In the genomic region with DNA sequence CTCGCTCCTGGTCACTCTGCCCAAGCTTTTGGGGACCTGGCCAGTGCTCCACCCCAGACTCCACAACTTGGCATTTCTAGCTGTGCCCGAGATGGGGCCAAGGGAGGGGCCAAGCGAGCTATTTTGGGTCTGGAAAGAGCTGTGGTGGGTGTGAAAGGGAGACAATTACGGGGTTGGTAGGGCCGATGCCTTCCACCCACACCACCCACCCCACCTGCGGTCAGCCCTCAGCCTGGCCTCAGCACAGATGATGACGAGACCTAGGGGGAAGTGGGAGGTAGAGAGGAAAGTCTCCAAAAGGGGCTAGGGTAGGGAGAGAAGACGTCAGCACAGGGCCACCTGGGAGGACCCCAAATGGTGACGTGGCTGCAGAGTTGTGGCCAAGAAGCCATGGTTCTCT, we compare ENCODE assay signal across 31 cellular contexts.
"Had no signal": no experiment of that assay in that cellular context is flagged by ENCODE, and none has a peak within 500 bp of the region (broad histone marks: within the 10 kb centered on the region; RNA-seq: fewer than 3 reads in every experiment).

No MANE protein-coding gene starts in this region.

- FAIRE-seq: colon, endothelial cell of umbilical vein, frontal cortex, TTC549 had no signal

- H3K4me3 Mint-ChIP-seq: activated B cell treated with CpG ODN at 0.5 μM for 24 hours; activated CD4-positive, alpha-beta memory T cell treated with anti-CD3 and anti-CD28 coated beads, Interleukin-2, amount 10 ng/mL, durations not matched to agents 7 days and 5 days; activated CD4-positive, alpha-beta T cell treated with anti-CD3 and anti-CD28 coated beads for 36 hours; activated naive CD8-positive, alpha-beta T cell; activated T-helper 1 cell treated with anti-CD3 and anti-CD28 coated beads, Interleukin-12 subunit alpha, Interleukin-12 subunit beta, Interleukin-2, Interleukin-4 antibody, amounts not matched to agents 30 ng/mL and 10 ng/mL and 1 ng/mL, durations not matched to agents 14 hours and 24 hours and 36 hours; central memory CD8-positive, alpha-beta T cell; effector memory CD8-positive, alpha-beta T cell; neural crest cell; T-cell; T-helper 2 cell treated with Interferon-gamma antibody and Interleukin-4, amounts not matched to agents 5 μg/mL and 100 μg/mL, for 36 hours had no signal

- H3K36me3 ChIP-seq: adrenal gland, ascending aorta, brain microvascular endothelial cell, esophagus muscularis mucosa, sigmoid colon had no signal

- H3K4me2 ChIP-seq: smooth muscle cell had no signal

- H3K27me3 Mint-ChIP-seq: activated B cell treated with CpG ODN at 0.5 μM for 24 hours; activated CD4-positive, alpha-beta T cell treated with anti-CD3 and anti-CD28 coated beads for 36 hours; activated naive CD8-positive, alpha-beta T cell; naive B cell; T-cell had no signal

- H3K27ac ChIP-seq: adrenal gland, ascending aorta, brain microvascular endothelial cell, dorsolateral prefrontal cortex, esophagus muscularis mucosa, sigmoid colon, testis had no signal

- H3K4me1 Mint-ChIP-seq: activated CD4-positive, alpha-beta memory T cell treated with anti-CD3 and anti-CD28 coated beads, Interleukin-2, amount 10 ng/mL, durations not matched to agents 7 days and 5 days had no signal

- H3K4me1 ChIP-seq: adrenal gland, ascending aorta, esophagus muscularis mucosa, sigmoid colon had no signal

- DNase-seq: activated B cell treated with CpG ODN at 0.5 μM for 24 hours; activated CD4-positive, alpha-beta memory T cell treated with anti-CD3 and anti-CD28 coated beads, Interleukin-2, amount 10 ng/mL, durations not matched to agents 7 days and 5 days; activated CD4-positive, alpha-beta T cell treated with anti-CD3 and anti-CD28 coated beads for 36 hours; activated gamma-delta T cell treated with Interleukin-2 at 50 U/mL for 16 hours; adrenal gland; brain microvascular endothelial cell; dorsolateral prefrontal cortex; effector memory CD8-positive, alpha-beta T cell; glutamatergic neuron; hypothalamus; left cardiac atrium; naive B cell; sigmoid colon; stimulated activated CD4-positive, alpha-beta T cell treated with anti-CD3 and anti-CD28 coated beads, Interleukin-15, amount 100 ng/mL, for 24 hours; stimulated activated naive CD4-positive, alpha-beta T cell; testis; trophoblast cell had no signal

- H3K36me3 Mint-ChIP-seq: activated naive CD8-positive, alpha-beta T cell; T-cell had no signal

- H3K9me3 Mint-ChIP-seq: activated B cell treated with CpG ODN at 0.5 μM for 24 hours; activated CD4-positive, alpha-beta memory T cell treated with anti-CD3 and anti-CD28 coated beads, Interleukin-2, amount 10 ng/mL, durations not matched to agents 7 days and 5 days; activated T-helper 1 cell treated with anti-CD3 and anti-CD28 coated beads, Interleukin-12 subunit alpha, Interleukin-12 subunit beta, Interleukin-2, Interleukin-4 antibody, amounts not matched to agents 30 ng/mL and 10 ng/mL and 1 ng/mL, durations not matched to agents 14 hours and 24 hours and 36 hours; central memory CD8-positive, alpha-beta T cell; effector memory CD8-positive, alpha-beta T cell; naive B cell; neural crest cell; T-cell; T-helper 2 cell treated with Interferon-gamma antibody and Interleukin-4, amounts not matched to agents 5 μg/mL and 100 μg/mL, for 36 hours had no signal

- ATAC-seq: activated CD4-positive, alpha-beta T cell treated with anti-CD3 and anti-CD28 coated beads for 36 hours; effector memory CD8-positive, alpha-beta T cell; left cardiac atrium; SK-N-SH treated with all-trans-retinoic acid at 6 μM for 48 hours; T-cell had no signal

- H3K27ac Mint-ChIP-seq: activated B cell treated with CpG ODN at 0.5 μM for 24 hours; activated CD4-positive, alpha-beta memory T cell treated with anti-CD3 and anti-CD28 coated beads, Interleukin-2, amount 10 ng/mL, durations not matched to agents 7 days and 5 days; activated CD4-positive, alpha-beta T cell treated with anti-CD3 and anti-CD28 coated beads for 36 hours; activated naive CD8-positive, alpha-beta T cell; activated T-helper 1 cell treated with anti-CD3 and anti-CD28 coated beads, Interleukin-12 subunit alpha, Interleukin-12 subunit beta, Interleukin-2, Interleukin-4 antibody, amounts not matched to agents 30 ng/mL and 10 ng/mL and 1 ng/mL, durations not matched to agents 14 hours and 24 hours and 36 hours; effector memory CD8-positive, alpha-beta T cell; T-cell; T-helper 2 cell treated with Interferon-gamma antibody and Interleukin-4, amounts not matched to agents 5 μg/mL and 100 μg/mL, for 36 hours had no signal

- H3K4me3 ChIP-seq: adrenal gland, ascending aorta, dorsolateral prefrontal cortex, esophagus muscularis mucosa, sigmoid colon, smooth muscle cell, testis had no signal

- H3K27me3 ChIP-seq: ascending aorta, brain microvascular endothelial cell, testis had no signal

- H3K9me3 ChIP-seq: adrenal gland, ascending aorta, esophagus muscularis mucosa, sigmoid colon, testis had no signal
